Comparison of ENCODE assay signal across 10 cellular contexts in genomic region chr19:6482343-6482686, GRCh38. TPM values are rescaled to one million over a fixed set of nuclear protein-coding genes. Genes with fewer than 3 reads are reported as not detected.
A peak's percentile ranks its signal among the peaks of the same experiment; 100 is the strongest.
DNase-seq lines count a peak whose midpoint lies in the region; ATAC-seq and TF ChIP-seq lines count a peak whose summit lies in the region.
"Had no signal": no experiment of that assay in that cellular context is flagged by ENCODE, and none has a peak within 500 bp of the region (broad histone marks: within the 10 kb centered on the region; RNA-seq: fewer than 3 reads in every experiment).

No MANE protein-coding gene starts in this region.

- H3K27ac ChIP-seq in DND-41 (ENCODE audit: low read length), result peak overlapping the region; percentile 92
- H3K27ac ChIP-seq: SJCRH30 had no signal

- peak overlapping the region; percentile 79 for H3K9ac ChIP-seq in DND-41 (ENCODE audit: low read depth, low read length)

- H3K79me2 ChIP-seq in DND-41 (ENCODE audit: insufficient read depth, low read length), result peaks cover 20% of the 10 kb centered on the region

- peak overlapping the region in 1 of 2 experiments; percentile 77; a peak in 1 of 4 replicates for H3K4me3 ChIP-seq in DND-41 (ENCODE audit: low read depth in 1 of 2, low read length in 2 of 2)
- H3K4me3 ChIP-seq: SJCRH30 had no signal

- H3K36me3 Mint-ChIP-seq in T-cell, result no peaks in the 10 kb centered on the region
- peaks cover 0 to 12% (median 0%) of the 10 kb centered on the region in 3 donors for H3K36me3 Mint-ChIP-seq in naive thymus-derived CD8-positive, alpha-beta T cell

- H3K36me3 ChIP-seq in DND-41 (ENCODE audit: insufficient read depth, low read length), result peaks cover 10% of the 10 kb centered on the region
- H3K36me3 ChIP-seq: SJCRH30 had no signal

- H3K4me1 ChIP-seq in DND-41 (ENCODE audit: insufficient read depth, low read length), result peaks cover 28% of the 10 kb centered on the region
- H3K4me1 ChIP-seq: SJCRH30 had no signal

- H3K27me3 ChIP-seq in DND-41 (ENCODE audit: insufficient read depth, low read length, poor library complexity), result no peaks in the 10 kb centered on the region
- H3K27me3 ChIP-seq: SJCRH30 had no signal

- peak overlapping the region; percentile 88 for H3K4me2 ChIP-seq in DND-41 (ENCODE audit: insufficient read depth, low read length)

- peaks cover 40 to 45% (median 44%) of the 10 kb centered on the region in 3 donors for H3K4me1 Mint-ChIP-seq in T-cell
- peaks cover 20 to 46% (median 44%) of the 10 kb centered on the region in 4 donors for H3K4me1 Mint-ChIP-seq in naive thymus-derived CD8-positive, alpha-beta T cell

- DNase-seq in DND-41 (no peak), T-cell (peak in 1 of 34 experiments; percentile 17), sciatic nerve (ENCODE audit: low spot score) (no peak)
- DNase-seq in naive thymus-derived CD8-positive, alpha-beta T cell, result no peak
- DNase-seq: erythroblast, NCI-H226 had no signal

- ATAC-seq in DND-41 (ENCODE audit: insufficient read depth, low read depth), result no peak
- peak in 1 of 4 experiments; percentile 11 for ATAC-seq in T-cell (replicated peaks in 1 of 4)
- ATAC-seq in naive thymus-derived CD8-positive, alpha-beta T cell, result peak; percentile 10 to 16
- no peak for ATAC-seq in HG02852 (IDR thresholded peaks at IDR 0.05; ENCODE audit: unreplicated experiment)
- ATAC-seq in HG02938 (IDR thresholded peaks at IDR 0.05; ENCODE audit: unreplicated experiment), result no peak
- no peak for ATAC-seq in sciatic nerve

- H2AFZ ChIP-seq in DND-41 (ENCODE audit: low read depth, low read length), result peak overlapping the region; percentile 75

- no peaks in the 10 kb centered on the region for H4K20me1 ChIP-seq in DND-41 (ENCODE audit: insufficient read depth, low read length)

- POLR2A ChIA-PET in T-cell (lab: Charles Lee), result no interaction called here
- POLR2A ChIA-PET in naive thymus-derived CD8-positive, alpha-beta T cell (lab: Charles Lee), result interaction anchor here (1.1 to 2.5 kb wide), 6 partner anchors 10 to 121 kb away, joined by 3 to 24 read pairs (median 8); partner anchors contain the start of genes CLPP, KHSRP, SLC25A23 and TUBB4A

- peak overlapping the region; percentile 97 to 100 for H3K27ac Mint-ChIP-seq in T-cell
- peak overlapping the region; percentile 93 to 100 (median 98) for H3K27ac Mint-ChIP-seq in naive thymus-derived CD8-positive, alpha-beta T cell

- no peaks in the 10 kb centered on the region for H3K27me3 Mint-ChIP-seq in T-cell
- H3K27me3 Mint-ChIP-seq in naive thymus-derived CD8-positive, alpha-beta T cell, result no peaks in the 10 kb centered on the region

- no peaks in the 10 kb centered on the region for H3K9me3 Mint-ChIP-seq in T-cell
- H3K9me3 Mint-ChIP-seq in naive thymus-derived CD8-positive, alpha-beta T cell, result no peaks in the 10 kb centered on the region

- intact Hi-C loops in sciatic nerve (cut with DNase I), result no loop called here

- H3K9me3 ChIP-seq in DND-41 (ENCODE audit: insufficient read depth, low read length, severe bottlenecking), result no peaks in the 10 kb centered on the region
- H3K9me3 ChIP-seq: SJCRH30 had no signal

- CTCF ChIA-PET in T-cell (lab: Charles Lee), result no interaction called here

- no peak for TF ChIP-seq CTCF in DND-41 (IDR thresholded peaks at IDR 0.05; ENCODE audit: borderline replicate concordance, extremely low read depth, low read length, poor library complexity, severe bottlenecking)

- peak overlapping the region; percentile 81 to 97 (median 93) for H3K4me3 Mint-ChIP-seq in T-cell
- H3K4me3 Mint-ChIP-seq in naive thymus-derived CD8-positive, alpha-beta T cell, result peak overlapping the region; percentile 84 to 100 (median 98)

RNA-seq across cellular contexts. Expression of gene DENND1C, which starts 0.7 kb away (rescaled TPM):
- total RNA-seq in T-cell, result 100 to 1,000 TPM; 107 to 140 (median 114) TPM
- total RNA-seq in naive thymus-derived CD8-positive, alpha-beta T cell, result 100 to 1,000 TPM; 105 to 110 TPM
- 100 to 1,000 TPM in 1 of 3 donors, 10 to 100 TPM in 2; 35.4 to 106 (median 67.7) TPM for polyA plus RNA-seq in naive thymus-derived CD8-positive, alpha-beta T cell
- total RNA-seq in sciatic nerve, result 5.5 TPM
- total RNA-seq: SJCRH30, skeletal muscle tissue had no signal

RNA-seq across cellular contexts. Expression of gene CRB3, which starts 18.2 kb away (rescaled TPM):
- total RNA-seq in T-cell, result 1 to 10 TPM; 5.7 to 6.5 (median 5.9) TPM
- total RNA-seq in naive thymus-derived CD8-positive, alpha-beta T cell, result 10 to 100 TPM in 1 of 2 experiments, 1 to 10 TPM in 1; 8.5 to 10.5 TPM
- 1 to 10 TPM; 4.3 to 5.8 (median 5.7) TPM for polyA plus RNA-seq in naive thymus-derived CD8-positive, alpha-beta T cell
- not detected for total RNA-seq in sciatic nerve
- total RNA-seq: SJCRH30, skeletal muscle tissue had no signal

RNA-seq across cellular contexts. Expression of gene TUBB4A, which starts 19.8 kb away (rescaled TPM):
- total RNA-seq in T-cell, result 1 to 10 TPM; 3.3 to 7.6 (median 5.0) TPM
- 1 to 10 TPM; 7.6 to 8.8 TPM for total RNA-seq in naive thymus-derived CD8-positive, alpha-beta T cell
- 1 to 10 TPM; 2.8 to 7.3 (median 5.2) TPM for polyA plus RNA-seq in naive thymus-derived CD8-positive, alpha-beta T cell
- total RNA-seq in sciatic nerve, result 47.8 TPM
- total RNA-seq: SJCRH30, skeletal muscle tissue had no signal

RNA-seq across cellular contexts. Expression of gene SLC25A23, which starts 22.7 kb away (rescaled TPM):
- 10 to 100 TPM; 15.5 to 28.0 (median 25.5) TPM for total RNA-seq in T-cell
- 10 to 100 TPM; 19.0 to 24.5 TPM for total RNA-seq in naive thymus-derived CD8-positive, alpha-beta T cell
- polyA plus RNA-seq in naive thymus-derived CD8-positive, alpha-beta T cell, result 10 to 100 TPM; 14.6 to 29.6 (median 15.9) TPM
- 61.9 TPM for total RNA-seq in sciatic nerve

RNA-seq across cellular contexts. Expression of gene TNFSF9, which starts 48.5 kb away (rescaled TPM):
- 1 to 10 TPM; 1.3 to 6.0 (median 1.6) TPM for total RNA-seq in T-cell
- total RNA-seq in naive thymus-derived CD8-positive, alpha-beta T cell, result 1 to 10 TPM in 1 of 2 experiments, under 1 TPM in 1; 0.30 to 1.0 TPM
- polyA plus RNA-seq in naive thymus-derived CD8-positive, alpha-beta T cell, result under 1 TPM in 2 of 3 donors, not detected in 1; 0.25 to 0.54 TPM
- 0.62 TPM for total RNA-seq in sciatic nerve
- total RNA-seq: SJCRH30 had no signal

Comparison
In these comparisons a context has a peak if more than half of its experiments do, and no peak if none do; other contexts are left out.
1. ATAC-seq: peak in naive thymus-derived CD8-positive, alpha-beta T cell (2 of 2); none in DND-41 (single experiment), HG02852 (single experiment), HG02938 (single experiment) and sciatic nerve (single experiment).
2. RNA of gene DENND1C, which starts 0.7 kb away (total RNA-seq): 107 to 140 TPM in T-cell and 105 to 110 TPM in naive thymus-derived CD8-positive, alpha-beta T cell; 5.5 TPM in sciatic nerve (single experiment); every median in the first group is over 10 times any median in the second.